15 cellular contexts compared by ENCODE assay signal in the genomic region with DNA sequence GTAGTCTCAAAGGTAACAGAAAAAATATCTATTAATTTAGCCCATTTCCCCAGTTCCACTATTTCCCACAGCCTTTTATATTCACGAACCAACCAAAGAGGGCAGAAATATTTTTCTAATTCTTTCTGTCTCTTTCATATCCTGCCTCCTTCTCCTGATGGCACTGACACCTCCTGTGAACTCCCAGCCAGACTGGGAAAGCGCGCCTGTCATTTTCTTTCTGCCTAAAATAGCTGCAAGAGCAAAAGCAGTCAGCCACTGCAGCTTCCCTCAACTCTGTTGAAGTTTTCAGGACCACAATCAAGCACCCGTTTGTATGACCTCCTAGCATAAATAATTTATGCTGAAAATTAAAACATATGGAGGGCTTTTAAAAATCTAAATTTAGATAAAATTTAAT.
"Had no signal": no experiment of that assay in that cellular context is flagged by ENCODE, and none has a peak within 500 bp of the region (broad histone marks: within the 10 kb centered on the region; RNA-seq: fewer than 3 reads in every experiment).

No MANE protein-coding gene starts in this region.

- H3K27ac Mint-ChIP-seq: activated naive CD8-positive, alpha-beta T cell treated with anti-CD3 and anti-CD28 coated beads, Interleukin-2, amount 10 ng/mL, durations not matched to agents 7 days and 5 days; effector memory CD8-positive, alpha-beta T cell; stimulated activated effector memory CD8-positive, alpha-beta T cell treated with anti-CD3 and anti-CD28 coated beads, Interleukin-12 subunit alpha, Interleukin-12 subunit beta, amount 100 ng/mL, for 72 hours had no signal

- H3K4me1 Mint-ChIP-seq: activated naive CD8-positive, alpha-beta T cell treated with anti-CD3 and anti-CD28 coated beads, Interleukin-2, amount 10 ng/mL, durations not matched to agents 7 days and 5 days; stimulated activated effector memory CD8-positive, alpha-beta T cell treated with anti-CD3 and anti-CD28 coated beads, Interleukin-12 subunit alpha, Interleukin-12 subunit beta, amount 100 ng/mL, for 72 hours had no signal

- H3K27ac ChIP-seq: gastroesophageal sphincter, ovary, tibial nerve, vagina had no signal

- DNase-seq: activated CD4-positive, alpha-beta T cell treated with anti-CD3 and anti-CD28 coated beads, Interleukin-2, amount 50 U/mL, for 48 hours; activated CD4-positive, CD25-positive, alpha-beta regulatory T cell treated with anti-CD3 and anti-CD28 coated beads, Interleukin-2, amount 50 U/mL, for 72 hours; activated gamma-delta T cell treated with Interleukin-2 at 50 U/mL for 16 hours; activated naive CD8-positive, alpha-beta T cell treated with anti-CD3 and anti-CD28 coated beads, Interleukin-2, amount 10 ng/mL, durations not matched to agents 7 days and 5 days; activated T-cell treated with anti-CD3 and anti-CD28 coated beads, Interleukin-2, amount 50 U/mL, for 48 hours; aorta; central memory CD4-positive, alpha-beta T cell; cortex of kidney; effector memory CD8-positive, alpha-beta T cell had no signal

- H3K36me3 ChIP-seq: gastroesophageal sphincter, ovary, vagina had no signal

- H3K36me3 Mint-ChIP-seq: activated naive CD8-positive, alpha-beta T cell treated with anti-CD3 and anti-CD28 coated beads, Interleukin-2, amount 10 ng/mL, durations not matched to agents 7 days and 5 days; stimulated activated effector memory CD8-positive, alpha-beta T cell treated with anti-CD3 and anti-CD28 coated beads, Interleukin-12 subunit alpha, Interleukin-12 subunit beta, amount 100 ng/mL, for 72 hours had no signal

- ATAC-seq: effector memory CD8-positive, alpha-beta T cell; gastroesophageal sphincter; stimulated activated effector memory CD8-positive, alpha-beta T cell treated with anti-CD3 and anti-CD28 coated beads, Interleukin-12 subunit alpha, Interleukin-12 subunit beta, amount 100 ng/mL, for 72 hours had no signal

- H3K9me3 ChIP-seq: gastroesophageal sphincter, ovary, tibial nerve, vagina had no signal

- H3K4me3 Mint-ChIP-seq: activated naive CD8-positive, alpha-beta T cell treated with anti-CD3 and anti-CD28 coated beads, Interleukin-2, amount 10 ng/mL, durations not matched to agents 7 days and 5 days; effector memory CD8-positive, alpha-beta T cell; stimulated activated effector memory CD8-positive, alpha-beta T cell treated with anti-CD3 and anti-CD28 coated beads, Interleukin-12 subunit alpha, Interleukin-12 subunit beta, amount 100 ng/mL, for 72 hours had no signal

- H3K27me3 ChIP-seq: gastroesophageal sphincter, ovary, tibial nerve, vagina had no signal

- H3K4me3 ChIP-seq: gastroesophageal sphincter, lung, ovary, tibial nerve, vagina had no signal

- H3K9me3 Mint-ChIP-seq: activated naive CD8-positive, alpha-beta T cell treated with anti-CD3 and anti-CD28 coated beads, Interleukin-2, amount 10 ng/mL, durations not matched to agents 7 days and 5 days; effector memory CD8-positive, alpha-beta T cell; stimulated activated effector memory CD8-positive, alpha-beta T cell treated with anti-CD3 and anti-CD28 coated beads, Interleukin-12 subunit alpha, Interleukin-12 subunit beta, amount 100 ng/mL, for 72 hours had no signal
